ENCODE assay signal across 8 cellular contexts in the genomic region with DNA sequence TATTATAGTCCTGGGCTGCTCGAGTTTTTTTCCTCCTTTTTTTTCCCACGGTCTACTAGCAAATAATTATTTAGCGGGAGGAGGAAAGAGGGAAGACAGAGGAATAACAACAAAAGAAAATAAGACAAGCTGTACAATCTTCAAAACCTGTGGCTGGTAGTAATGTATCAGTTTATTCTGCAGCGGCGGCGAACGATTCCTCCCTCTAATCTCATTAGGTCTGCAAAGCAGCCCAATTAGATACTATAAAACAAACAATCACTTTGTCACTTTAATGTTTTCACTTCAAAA. TPM values are rescaled to one million over a fixed set of nuclear protein-coding genes. Genes with fewer than 3 reads are reported as not detected.
DNase-seq lines count a peak whose midpoint lies in the region; ATAC-seq and TF ChIP-seq lines count a peak whose summit lies in the region.

No MANE protein-coding gene starts in this region.

- DNase-seq in GM06990 (ENCODE audit: extremely low read depth, insufficient read length): no peak
- DNase-seq in Peyer's patch: peak in 2 of 3 donors; percentile 59 to 70
- no peak for DNase-seq in endodermal cell
- no peak for DNase-seq in trophoblast cell
- DNase-seq in HuH-7.5 (ENCODE audit: low spot score): no peak
- DNase-seq in AG08396 (ENCODE audit: low spot score): no peak
- DNase-seq in cortex of kidney (lab: John Stamatoyannopoulos, UW): no peak

- H3K14ac ChIP-seq in trophoblast cell (ENCODE audit: low read length): no peak overlapping the region

- no peak for TF ChIP-seq CTCF in GM06990 (IDR thresholded peaks at IDR 0.05; ENCODE audit: insufficient read depth, low read length, poor library complexity, severe bottlenecking)
- TF ChIP-seq CTCF in Peyer's patch (IDR thresholded peaks at IDR 0.05): no peak
- TF ChIP-seq CTCF in endodermal cell (conservative IDR thresholded peaks at IDR 0.05): peak; percentile 33

- H3K27me3 Mint-ChIP-seq in endodermal cell (ENCODE audit: insufficient read depth): peaks cover 10% of the 10 kb centered on the region

- H3K36me3 ChIP-seq in GM06990 (ENCODE audit: control insufficient read depth, insufficient read depth, low read length) (no peaks in the 10 kb centered on the region; the same call in 1 of the 2 replicates), Peyer's patch (no peaks in the 10 kb centered on the region), endodermal cell (ENCODE audit: control insufficient read depth, insufficient read depth, low read length) (peaks cover 6% of the 10 kb centered on the region), trophoblast cell (ENCODE audit: control insufficient read depth in 1 of 2, insufficient read depth in 2 of 2, low read length in 2 of 2) (peaks cover 0 to 3% of the 10 kb centered on the region in 2 experiments)

- H3K9ac ChIP-seq in endodermal cell (ENCODE audit: extremely low read depth, low read length, poor library complexity, severe bottlenecking): peak overlapping the region; percentile 94
- H3K9ac ChIP-seq in trophoblast cell (ENCODE audit: low read length): no peak overlapping the region

- TF ChIP-seq POLR2A in Peyer's patch (IDR thresholded peaks at IDR 0.05): no peak

- H3K9me3 Mint-ChIP-seq in endodermal cell: no peaks in the 10 kb centered on the region

- H3K18ac ChIP-seq in trophoblast cell (ENCODE audit: low read length): no peak overlapping the region

- H3K36me3 Mint-ChIP-seq in endodermal cell (ENCODE audit: low read depth): peaks cover 3% of the 10 kb centered on the region

- H4K8ac ChIP-seq in trophoblast cell (ENCODE audit: low read depth, low read length): no peak overlapping the region

- 0% methylated on average over 4 of the region's 7 CpGs; no CpG with 5 or more reads in 1 of the 2 experiments for WGBS in endodermal cell (ENCODE audit: insufficient coverage in 1 of 2, insufficient read length in 1 of 2), 2 experiments
- no CpG with 5 or more reads among the region's 7 CpGs for WGBS in trophoblast cell (ENCODE audit: extremely low coverage, insufficient coverage, insufficient read length)

- no peak overlapping the region for H2BK120ac ChIP-seq in trophoblast cell (ENCODE audit: insufficient read depth, low read length, poor library complexity)

- H3K79me1 ChIP-seq in trophoblast cell (ENCODE audit: low read length): peaks cover 38% of the 10 kb centered on the region

- no peak overlapping the region for H4K12ac ChIP-seq in trophoblast cell (ENCODE audit: low read depth, low read length)

- H2BK5ac ChIP-seq in trophoblast cell (ENCODE audit: low read depth, low read length, poor library complexity): no peak overlapping the region

- peak overlapping the region; percentile 97 for H3K4me3 Mint-ChIP-seq in endodermal cell

- H2AK5ac ChIP-seq in trophoblast cell (ENCODE audit: low read length): no peak overlapping the region

- H3K4me1 ChIP-seq in Peyer's patch: peaks cover 4 to 44% (median 21%) of the 10 kb centered on the region in 4 donors
- peaks cover 12% of the 10 kb centered on the region for H3K4me1 ChIP-seq in endodermal cell (ENCODE audit: control insufficient read depth, insufficient read depth, low read length)
- H3K4me1 ChIP-seq in trophoblast cell (ENCODE audit: control insufficient read depth in 1 of 2, insufficient read depth in 2 of 2, low read length in 2 of 2): peaks cover 19 to 29% of the 10 kb centered on the region in 2 experiments

- H3K4me3 ChIP-seq in GM06990 (replicated peaks; ENCODE audit: low read depth, low read length) (peak overlapping the region; percentile 8; the same call in 1 of the 2 replicates), Peyer's patch (peak overlapping the region; percentile 88 to 96 (median 94)), endodermal cell (ENCODE audit: low read length) (peak overlapping the region; percentile 81), trophoblast cell (ENCODE audit: low read depth, low read length) (no peak overlapping the region)

- peaks cover 23% of the 10 kb centered on the region for H3K79me2 ChIP-seq in trophoblast cell (ENCODE audit: control insufficient read depth, insufficient read depth, low read length, poor library complexity)

- peaks cover 35% of the 10 kb centered on the region for H3K4me1 Mint-ChIP-seq in endodermal cell

- H3K27me3 ChIP-seq in GM06990 (replicated peaks; ENCODE audit: control insufficient read depth, insufficient read depth, low read length): no peaks in the 10 kb centered on the region; the same call in 1 of the 2 replicates
- no peaks in the 10 kb centered on the region for H3K27me3 ChIP-seq in Peyer's patch
- peaks cover 8% of the 10 kb centered on the region for H3K27me3 ChIP-seq in endodermal cell (ENCODE audit: control insufficient read depth, insufficient read depth, low read length, poor library complexity, severe bottlenecking)
- H3K27me3 ChIP-seq in trophoblast cell (ENCODE audit: insufficient read depth, low read length): peaks cover 3% of the 10 kb centered on the region

- H3K4ac ChIP-seq in trophoblast cell (ENCODE audit: low read depth, low read length): no peak overlapping the region

- H3K27ac ChIP-seq in Peyer's patch (peak overlapping the region; percentile 92 to 98 (median 94)), endodermal cell (ENCODE audit: low read depth, low read length) (peak overlapping the region; percentile 96), trophoblast cell (ENCODE audit: low read depth, low read length) (no peak overlapping the region)

- no peak for ATAC-seq in HG03108 (IDR thresholded peaks at IDR 0.05; ENCODE audit: unreplicated experiment)

- peak overlapping the region; percentile 96 for H3K4me2 ChIP-seq in trophoblast cell (ENCODE audit: low read length)

- no peaks in the 10 kb centered on the region for H3K9me3 ChIP-seq in Peyer's patch
- no peaks in the 10 kb centered on the region for H3K9me3 ChIP-seq in endodermal cell (ENCODE audit: control insufficient read depth, low read length)
- peaks cover 2% of the 10 kb centered on the region for H3K9me3 ChIP-seq in trophoblast cell (ENCODE audit: insufficient read depth, low read depth, low read length)

- H4K91ac ChIP-seq in trophoblast cell (ENCODE audit: low read depth, low read length): no peak overlapping the region

- no peak overlapping the region for H3K23ac ChIP-seq in trophoblast cell (ENCODE audit: low read length)

- no peak overlapping the region for H2BK12ac ChIP-seq in trophoblast cell (ENCODE audit: low read length)

- peak overlapping the region; percentile 99 for H3K27ac Mint-ChIP-seq in endodermal cell

- no peak overlapping the region for H2AFZ ChIP-seq in trophoblast cell (ENCODE audit: insufficient read depth, low read length, poor library complexity)

RNA-seq across cellular contexts. Expression of gene TLE3, which starts 0.4 kb away (rescaled TPM):
- 100 to 1,000 TPM; 130 to 176 (median 140) TPM for total RNA-seq in Peyer's patch
- 10 to 100 TPM; 66.5 to 81.1 TPM for total RNA-seq in endodermal cell
- polyA plus RNA-seq in endodermal cell (2013, experiment 1 of 2): 51.9 TPM
- polyA plus RNA-seq in endodermal cell (2013, experiment 2 of 2): 48.9 TPM
- 139 and 146 TPM in 2 replicates for polyA plus RNA-seq in trophoblast cell (2013)

Comparison
In these comparisons a context has a peak if more than half of its experiments do, and no peak if none do; other contexts are left out.
1. DNase-seq: peak in Peyer's patch (2 of 3); none in GM06990 (single experiment), endodermal cell (single experiment), trophoblast cell (0 of 2), HuH-7.5 (single experiment), AG08396 (single experiment) and cortex of kidney (single experiment).